22 cellular contexts compared by ENCODE assay signal in the genomic region with DNA sequence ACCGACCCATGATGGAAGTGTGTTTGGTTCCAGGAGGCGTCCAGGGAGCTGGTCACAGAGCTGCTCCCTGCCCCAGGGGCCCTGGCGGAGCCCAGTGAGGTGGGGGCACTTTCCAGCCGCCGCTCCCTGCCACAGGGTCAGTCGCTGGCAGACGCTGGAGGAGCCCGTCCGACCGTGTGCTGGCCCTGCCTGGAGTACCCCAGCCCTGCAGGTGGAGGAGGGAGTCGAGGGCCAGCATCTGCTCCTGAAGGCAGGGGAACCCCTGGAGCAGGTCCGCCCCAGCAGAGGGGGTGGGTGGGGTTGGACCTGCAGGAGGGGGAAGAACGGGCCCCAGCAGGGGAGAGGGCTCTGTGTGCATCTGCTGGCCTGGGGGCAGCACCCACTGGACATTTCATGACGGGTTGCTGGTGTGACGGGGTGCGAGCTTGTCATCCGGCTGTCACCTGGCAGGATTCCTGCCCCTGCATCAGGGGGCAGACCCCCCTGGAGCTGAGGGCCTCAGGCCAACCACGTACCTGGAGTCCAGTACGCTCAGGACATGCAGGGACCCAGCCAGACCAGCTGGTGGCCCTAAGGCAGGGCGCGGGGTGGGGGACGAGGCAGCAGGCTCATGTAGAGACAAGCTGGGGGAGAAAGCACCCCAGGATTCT. TPM values are rescaled to one million over a fixed set of nuclear protein-coding genes. Genes with fewer than 3 reads are reported as not detected.
DNase-seq lines count a peak whose midpoint lies in the region; ATAC-seq and TF ChIP-seq lines count a peak whose summit lies in the region.
"Had no signal": no experiment of that assay in that cellular context is flagged by ENCODE, and none has a peak within 500 bp of the region (broad histone marks: within the 10 kb centered on the region; RNA-seq: fewer than 3 reads in every experiment).

No MANE protein-coding gene starts in this region.

- DNase-seq in activated naive CD8-positive, alpha-beta T cell treated with anti-CD3 and anti-CD28 coated beads, Interleukin-2, amount 10 ng/mL, durations not matched to agents 7 days and 5 days, result no peak
- no peak for DNase-seq in activated naive CD8-positive, alpha-beta T cell treated with anti-CD3 and anti-CD28 coated beads, Interleukin-2, amount 50 U/mL, for 24 hours
- DNase-seq in endodermal cell, result no peak
- DNase-seq in activated naive CD4-positive, alpha-beta T cell (lab: John Stamatoyannopoulos, UW), result no peak
- DNase-seq: AML-193; C1 segment of cervical spinal cord; CD4-positive, alpha-beta memory T cell; COR-L47; KG1; MG63; NCI-H1417 treated with DMSO at 0.1 percent for 48 hours; NCI-H1694 treated with DMSO at 0.1 percent for 48 hours; NCI-H226; NCI-H510A; NCI-H748 treated with DMSO at 0.1 percent for 48 hours had no signal

- POLR2A ChIA-PET in activated naive CD8-positive, alpha-beta T cell treated with anti-CD3 and anti-CD28 coated beads, Interleukin-2, amount 10 ng/mL, durations not matched to agents 7 days and 5 days (lab: Charles Lee), result interaction anchor here (1.0 kb wide), 1 partner anchor 106 kb away, joined by 3 read pairs; no protein-coding TSS in a partner anchor
- POLR2A ChIA-PET in HEK293 (lab: Yijun Ruan, JAX), result interaction anchor here (0.6 to 0.9 kb wide), 2 partner anchors 27 to 645 kb away, joined by 3 read pairs; no protein-coding TSS in a partner anchor

- H3K4me1 ChIP-seq in HEK293 (ENCODE audit: control insufficient read depth, insufficient read depth, low read length) (no peaks in the 10 kb centered on the region), endodermal cell (ENCODE audit: control insufficient read depth, insufficient read depth, low read length) (peaks cover 7% of the 10 kb centered on the region), skeletal muscle tissue (ENCODE audit: control insufficient read depth in 3 of 3, insufficient read depth in 3 of 3, low read length in 3 of 3) (peaks cover 38 to 46% (median 46%) of the 10 kb centered on the region in 3 donors)

- H3K9me3 ChIP-seq in HEK293 (ENCODE audit: control insufficient read depth, insufficient read depth, low read depth, low read length) (no peaks in the 10 kb centered on the region), endodermal cell (ENCODE audit: control insufficient read depth, low read length) (no peaks in the 10 kb centered on the region), skeletal muscle tissue (ENCODE audit: control insufficient read depth in 3 of 3, low read length in 3 of 3) (no peaks in the 10 kb centered on the region)
- H3K9me3 ChIP-seq: MG63 had no signal

- no peak overlapping the region for H3K4me3 ChIP-seq in HEK293 (ENCODE audit: low read depth, low read length)
- H3K4me3 ChIP-seq in endodermal cell (ENCODE audit: low read length), result no peak overlapping the region
- H3K4me3 ChIP-seq in skeletal muscle tissue (ENCODE audit: low read length in 3 of 3), result no peak overlapping the region
- H3K4me3 ChIP-seq: GM12878, MG63 had no signal

- ATAC-seq in activated naive CD8-positive, alpha-beta T cell treated with anti-CD3 and anti-CD28 coated beads, Interleukin-2, amount 10 ng/mL, durations not matched to agents 7 days and 5 days (ENCODE audit: low read depth), result peak; percentile 3
- no peak for ATAC-seq in activated naive CD8-positive, alpha-beta T cell treated with anti-CD3 and anti-CD28 coated beads, Interleukin-2, amount 50 U/mL, for 24 hours
- ATAC-seq in GM21786 (IDR thresholded peaks at IDR 0.05; ENCODE audit: unreplicated experiment) (no peak), HG03442 (IDR thresholded peaks at IDR 0.05; ENCODE audit: unreplicated experiment) (no peak)

- H3K27me3 Mint-ChIP-seq in activated naive CD8-positive, alpha-beta T cell treated with anti-CD3 and anti-CD28 coated beads, Interleukin-2, amount 10 ng/mL, durations not matched to agents 7 days and 5 days, result peaks cover 8% of the 10 kb centered on the region
- H3K27me3 Mint-ChIP-seq in activated naive CD8-positive, alpha-beta T cell treated with anti-CD3 and anti-CD28 coated beads, Interleukin-2, amount 50 U/mL, for 24 hours, result peaks cover 4% of the 10 kb centered on the region
- no peaks in the 10 kb centered on the region for H3K27me3 Mint-ChIP-seq in endodermal cell (ENCODE audit: insufficient read depth)
- H3K27me3 Mint-ChIP-seq: CD4-positive, alpha-beta memory T cell had no signal

- TF ChIP-seq CTCF in HEK293 (tag by site-specific recombination; IDR thresholded peaks at IDR 0.05) (no peak), endodermal cell (conservative IDR thresholded peaks at IDR 0.05) (no peak)

- H3K9ac ChIP-seq in endodermal cell (ENCODE audit: extremely low read depth, low read length, poor library complexity, severe bottlenecking) (no peak overlapping the region), skeletal muscle tissue (ENCODE audit: low read depth in 1 of 3, low read length in 3 of 3) (peak overlapping the region in 2 of 3 donors; percentile 8 to 38)

- CTCF ChIA-PET in HEK293 (lab: Yijun Ruan, JAX), result interaction anchor here (1.3 kb wide), 1 partner anchor 109 kb away, joined by 8 read pairs; no protein-coding TSS in a partner anchor

- WGBS in endodermal cell (ENCODE audit: insufficient coverage in 1 of 2, insufficient read length in 1 of 2), 2 experiments, result 85 to 91% methylated on average over 13 to 22 of the region's 22 CpGs

- H3K36me3 ChIP-seq in HEK293 (ENCODE audit: control insufficient read depth in 2 of 2, insufficient read depth in 1 of 2, low read length in 2 of 2), result no peaks in the 10 kb centered on the region
- H3K36me3 ChIP-seq in endodermal cell (ENCODE audit: control insufficient read depth, insufficient read depth, low read length), result no peaks in the 10 kb centered on the region
- no peaks in the 10 kb centered on the region for H3K36me3 ChIP-seq in skeletal muscle tissue (ENCODE audit: control insufficient read depth in 3 of 3, insufficient read depth in 3 of 3, low read length in 3 of 3)
- H3K36me3 ChIP-seq: MG63 had no signal

- H3K27ac ChIP-seq in HEK293 (ENCODE audit: extremely low read depth, low read depth, low read length) (no peak overlapping the region), endodermal cell (ENCODE audit: low read depth, low read length) (peak overlapping the region; percentile 32), skeletal muscle tissue (ENCODE audit: low read depth, low read length) (peak overlapping the region; percentile 56)
- H3K27ac ChIP-seq: 22Rv1 had no signal

- no peaks in the 10 kb centered on the region for H3K9me3 Mint-ChIP-seq in activated naive CD8-positive, alpha-beta T cell treated with anti-CD3 and anti-CD28 coated beads, Interleukin-2, amount 10 ng/mL, durations not matched to agents 7 days and 5 days
- peaks cover 5% of the 10 kb centered on the region for H3K9me3 Mint-ChIP-seq in activated naive CD8-positive, alpha-beta T cell treated with anti-CD3 and anti-CD28 coated beads, Interleukin-2, amount 50 U/mL, for 24 hours
- H3K9me3 Mint-ChIP-seq in endodermal cell, result no peaks in the 10 kb centered on the region

- no peak overlapping the region for H3K27ac Mint-ChIP-seq in activated naive CD8-positive, alpha-beta T cell treated with anti-CD3 and anti-CD28 coated beads, Interleukin-2, amount 10 ng/mL, durations not matched to agents 7 days and 5 days
- no peak overlapping the region for H3K27ac Mint-ChIP-seq in activated naive CD8-positive, alpha-beta T cell treated with anti-CD3 and anti-CD28 coated beads, Interleukin-2, amount 50 U/mL, for 24 hours
- no peak overlapping the region for H3K27ac Mint-ChIP-seq in endodermal cell
- H3K27ac Mint-ChIP-seq: CD4-positive, alpha-beta memory T cell had no signal

- H3K36me3 Mint-ChIP-seq in activated naive CD8-positive, alpha-beta T cell treated with anti-CD3 and anti-CD28 coated beads, Interleukin-2, amount 10 ng/mL, durations not matched to agents 7 days and 5 days, result no peaks in the 10 kb centered on the region
- no peaks in the 10 kb centered on the region for H3K36me3 Mint-ChIP-seq in activated naive CD8-positive, alpha-beta T cell treated with anti-CD3 and anti-CD28 coated beads, Interleukin-2, amount 50 U/mL, for 24 hours (ENCODE audit: low read depth)
- H3K36me3 Mint-ChIP-seq in endodermal cell (ENCODE audit: low read depth), result no peaks in the 10 kb centered on the region
- H3K36me3 Mint-ChIP-seq: CD4-positive, alpha-beta memory T cell had no signal

- H3K4me1 Mint-ChIP-seq in activated naive CD8-positive, alpha-beta T cell treated with anti-CD3 and anti-CD28 coated beads, Interleukin-2, amount 10 ng/mL, durations not matched to agents 7 days and 5 days, result peaks cover 4% of the 10 kb centered on the region
- H3K4me1 Mint-ChIP-seq in activated naive CD8-positive, alpha-beta T cell treated with anti-CD3 and anti-CD28 coated beads, Interleukin-2, amount 50 U/mL, for 24 hours, result peaks cover 3% of the 10 kb centered on the region
- peaks cover 5% of the 10 kb centered on the region for H3K4me1 Mint-ChIP-seq in endodermal cell

- H3K4me3 Mint-ChIP-seq in activated naive CD8-positive, alpha-beta T cell treated with anti-CD3 and anti-CD28 coated beads, Interleukin-2, amount 10 ng/mL, durations not matched to agents 7 days and 5 days, result no peak overlapping the region
- no peak overlapping the region for H3K4me3 Mint-ChIP-seq in activated naive CD8-positive, alpha-beta T cell treated with anti-CD3 and anti-CD28 coated beads, Interleukin-2, amount 50 U/mL, for 24 hours
- no peak overlapping the region for H3K4me3 Mint-ChIP-seq in endodermal cell
- H3K4me3 Mint-ChIP-seq: CD4-positive, alpha-beta memory T cell had no signal

- H3K27me3 ChIP-seq in endodermal cell (ENCODE audit: control insufficient read depth, insufficient read depth, low read length, poor library complexity, severe bottlenecking), result no peaks in the 10 kb centered on the region
- peaks cover 0 to 4% (median 0%) of the 10 kb centered on the region in 3 donors for H3K27me3 ChIP-seq in skeletal muscle tissue (ENCODE audit: control insufficient read depth in 3 of 3, insufficient read depth in 3 of 3, low read length in 3 of 3)
- H3K27me3 ChIP-seq: MG63 had no signal

TF ChIP-seq in HEK293, 187 proteins besides CTCF, POLR2A, EP300 and RAD21:
- TF ChIP-seq ZNF248 (tag by site-specific recombination; IDR thresholded peaks at IDR 0.05), result no peak
- peak; percentile 59; the same call in 1 of the 2 replicates for TF ChIP-seq GLIS1 (tag by site-specific recombination; IDR thresholded peaks at IDR 0.05)
- peak; percentile 54; the same call in 1 of the 2 replicates for TF ChIP-seq GLIS2 (tag by site-specific recombination; IDR thresholded peaks at IDR 0.05)
- TF ChIP-seq ZIC2 (tag by site-specific recombination; IDR thresholded peaks at IDR 0.05), result peak; percentile 50; the same call in 1 of the 2 replicates
TF ChIP-seq in HEK293: peak in this region for 3.

RNA-seq across cellular contexts. Expression of a gene that starts 32.3 kb away (rescaled TPM):
- total RNA-seq in activated naive CD8-positive, alpha-beta T cell treated with anti-CD3 and anti-CD28 coated beads, Interleukin-2, amount 10 ng/mL, durations not matched to agents 7 days and 5 days, result not detected
- total RNA-seq in endodermal cell (1 to 10 TPM; 2.5 to 6.7 TPM), skeletal muscle tissue (0.52 TPM)
- 0.75 TPM for polyA plus RNA-seq in endodermal cell (2013, experiment 1 of 2)
- 0.75 TPM for polyA plus RNA-seq in endodermal cell (2013, experiment 2 of 2)
- total RNA-seq: CD4-positive, alpha-beta memory T cell; GM12878 had no signal
- polyA plus RNA-seq: AG04450; CD4-positive, alpha-beta memory T cell; GM12878 had no signal
